Comparison of ENCODE assay signal across 8 cellular contexts in the genomic region with DNA sequence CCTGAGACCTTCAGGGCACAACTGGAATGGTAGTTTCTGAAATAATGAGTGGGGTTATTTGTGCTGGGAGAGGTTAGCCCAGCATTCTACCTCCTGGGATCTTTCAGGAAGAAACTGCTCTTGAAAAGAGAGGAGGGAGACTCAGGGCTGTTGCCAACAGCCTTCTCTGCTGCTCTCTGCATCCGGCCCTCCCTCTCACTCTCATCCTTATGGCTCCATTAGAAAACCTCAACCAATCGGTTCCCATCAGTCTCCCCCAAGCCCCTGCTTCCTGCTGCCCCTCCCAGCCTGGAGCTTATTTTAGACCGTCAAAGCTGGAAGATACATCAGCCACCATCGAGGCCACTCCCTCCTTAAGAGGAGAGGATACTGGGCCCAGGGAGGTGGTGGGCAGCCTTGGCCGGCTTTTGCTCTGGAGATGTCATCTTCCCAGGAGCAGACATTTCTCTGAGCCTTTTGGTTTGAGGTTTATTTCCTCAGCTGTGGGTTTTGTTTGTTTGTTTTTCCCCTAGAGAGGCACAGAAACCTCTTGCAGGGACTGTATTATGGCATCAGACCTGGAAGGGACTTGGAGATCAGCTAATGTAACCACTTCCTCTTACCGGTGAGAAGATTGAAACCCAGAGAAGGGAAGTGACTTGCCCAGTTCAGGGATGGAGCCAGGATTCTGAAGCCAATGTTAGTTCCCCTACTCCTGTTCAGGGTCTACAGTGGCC. TPM values are rescaled to one million over a fixed set of nuclear protein-coding genes. Genes with fewer than 3 reads are reported as not detected.
DNase-seq lines count a peak whose midpoint lies in the region; ATAC-seq and TF ChIP-seq lines count a peak whose summit lies in the region.

No MANE protein-coding gene starts in this region.

- no peak overlapping the region for H4K91ac ChIP-seq in H9 (ENCODE audit: insufficient read length, low read depth, low read length)

- H3K4me1 Mint-ChIP-seq in H9, result peaks cover 32 to 42% of the 10 kb centered on the region in 2 experiments
- H3K4me1 Mint-ChIP-seq in dendritic cell treated with granulocyte-macrophage colony-stimulating factor and Interleukin-4, amounts not matched to agents 40 ng/mL and 50 ng/mL, for 4 days (ENCODE audit: low read depth), result peaks cover 59% of the 10 kb centered on the region

- peaks cover 4 to 7% (median 7%) of the 10 kb centered on the region in 3 experiments; a peak in 5 of 7 replicates for H3K36me3 Mint-ChIP-seq in H9 (ENCODE audit: insufficient read depth in 1 of 3, low read depth in 3 of 3)
- H3K36me3 Mint-ChIP-seq in dendritic cell treated with granulocyte-macrophage colony-stimulating factor and Interleukin-4, amounts not matched to agents 40 ng/mL and 50 ng/mL, for 4 days (ENCODE audit: low read depth), result no peaks in the 10 kb centered on the region

- H3K27ac Mint-ChIP-seq in H9, result peak overlapping the region in 2 of 3 experiments; percentile 72; a peak in 3 of 7 replicates
- H3K27ac Mint-ChIP-seq in dendritic cell treated with granulocyte-macrophage colony-stimulating factor and Interleukin-4, amounts not matched to agents 40 ng/mL and 50 ng/mL, for 4 days, result peak overlapping the region; percentile 14

- no peak overlapping the region for H4K5ac ChIP-seq in H9 (ENCODE audit: insufficient read length, low read depth, low read length)

- H3K23ac ChIP-seq in H9 (ENCODE audit: insufficient read length, low read depth, low read length), result no peak overlapping the region

- peak; percentile 8 for DNase-seq in COLO668 (lab: John Stamatoyannopoulos, UW; ENCODE audit: unreplicated experiment)
- peak; percentile 61 for DNase-seq in H9
- peak; percentile 68 to 87 for DNase-seq in SHP77 (lab: John Stamatoyannopoulos, UW)
- peak; percentile 67 for DNase-seq in medulla oblongata (ENCODE audit: extremely low spot score)
- DNase-seq in thyroid gland, result peak; percentile 28 to 36

- no peak overlapping the region for H3K4me2 ChIP-seq in H9 (ENCODE audit: insufficient read depth, insufficient read length, low read length)

- no peak overlapping the region for H3K14ac ChIP-seq in H9 (ENCODE audit: insufficient read depth, low read length)

- H4K8ac ChIP-seq in H9 (replicated peaks; ENCODE audit: insufficient read length, low read depth, low read length), result no peak overlapping the region

- peak overlapping the region in 1 of 2 experiments; percentile 53; a peak in 3 of 5 replicates for H3K4me3 Mint-ChIP-seq in H9
- peak overlapping the region; percentile 21 for H3K4me3 Mint-ChIP-seq in dendritic cell treated with granulocyte-macrophage colony-stimulating factor and Interleukin-4, amounts not matched to agents 40 ng/mL and 50 ng/mL, for 4 days

- H2AK5ac ChIP-seq in H9 (ENCODE audit: insufficient read length, low read length), result no peak overlapping the region

- H2BK12ac ChIP-seq in H9 (ENCODE audit: insufficient read length, low read depth, low read length), result no peak overlapping the region

- no peak overlapping the region for H3K9ac ChIP-seq in H9 (ENCODE audit: extremely low read depth, insufficient read length, low read length)

- no peak overlapping the region for H2BK15ac ChIP-seq in H9 (ENCODE audit: low read depth, low read length)

- H2BK120ac ChIP-seq in H9 (ENCODE audit: low read depth, low read length, poor library complexity, severe bottlenecking), result no peak overlapping the region

- peaks cover 19% of the 10 kb centered on the region; the same call in 1 of the 2 replicates for H3K79me2 ChIP-seq in H9 (ENCODE audit: insufficient read depth, low read length)

- no peak for TF ChIP-seq POLR2A in thyroid gland (IDR thresholded peaks at IDR 0.05)

- TF ChIP-seq CTCF in H9 (conservative IDR thresholded peaks at IDR 0.05) (no peak), thyroid gland (IDR thresholded peaks at IDR 0.05) (no peak)

- ATAC-seq in HG03135 (IDR thresholded peaks at IDR 0.05; ENCODE audit: unreplicated experiment), result no peak
- ATAC-seq in activated CD4-positive, CD25-positive, alpha-beta regulatory T cell treated with anti-CD3 and anti-CD28 coated beads, Interleukin-2, amount 50 U/mL, for 24 hours, result no peak

- H3K23me2 ChIP-seq in H9 (ENCODE audit: insufficient read length, low read depth, low read length, poor library complexity, severe bottlenecking), result peaks cover 11% of the 10 kb centered on the region

- H3K4me1 ChIP-seq in H9 (ENCODE audit: insufficient read depth, low read length), result peaks cover 5% of the 10 kb centered on the region; the same call in 1 of the 2 replicates
- peaks cover 22 to 40% of the 10 kb centered on the region in 2 donors for H3K4me1 ChIP-seq in thyroid gland

- no peak overlapping the region for H3K18ac ChIP-seq in H9 (ENCODE audit: insufficient read length, low read depth, low read length)

- H3K9me3 ChIP-seq in H9 (ENCODE audit: control insufficient read depth, low read depth, low read length) (no peaks in the 10 kb centered on the region), thyroid gland (no peaks in the 10 kb centered on the region)

- no peak overlapping the region for H2AFZ ChIP-seq in H9 (ENCODE audit: low read length)

- no peaks in the 10 kb centered on the region for H4K20me1 ChIP-seq in H9 (ENCODE audit: control insufficient read depth, insufficient read depth, insufficient read length)

- H3K4ac ChIP-seq in H9 (ENCODE audit: low read depth, low read length), result no peak overlapping the region

- no peak overlapping the region for H2BK20ac ChIP-seq in H9 (ENCODE audit: low read depth, low read length, poor library complexity, severe bottlenecking)

- H3K4me3 ChIP-seq in thyroid gland (replicated peaks in 1 of 3), result no peak overlapping the region

- no peaks in the 10 kb centered on the region for H3K27me3 ChIP-seq in H9 (ENCODE audit: insufficient read depth, low read length)
- H3K27me3 ChIP-seq in thyroid gland, result no peaks in the 10 kb centered on the region

- no peaks in the 10 kb centered on the region for H3K36me3 ChIP-seq in thyroid gland

- H3K27ac ChIP-seq in H9 (ENCODE audit: insufficient read length, low read depth, low read length), result no peak overlapping the region
- peak overlapping the region; percentile 59 to 84 (median 77) for H3K27ac ChIP-seq in thyroid gland

- H3K27me3 Mint-ChIP-seq in H9 (ENCODE audit: low read depth), result peaks cover 8% of the 10 kb centered on the region
- peaks cover 30% of the 10 kb centered on the region for H3K27me3 Mint-ChIP-seq in dendritic cell treated with granulocyte-macrophage colony-stimulating factor and Interleukin-4, amounts not matched to agents 40 ng/mL and 50 ng/mL, for 4 days

- no peak overlapping the region for H3T11ph ChIP-seq in H9 (ENCODE audit: low read length)

- intact Hi-C loops in dendritic cell treated with granulocyte-macrophage colony-stimulating factor and Interleukin-4, amounts not matched to agents 40 ng/mL and 50 ng/mL, for 4 days (cut with micrococcal nuclease), result no loop called here
- intact Hi-C loops in thyroid gland (cut with DNase I), result no loop called here

- H3K56ac ChIP-seq in H9 (ENCODE audit: insufficient read length, low read depth, low read length), result no peak overlapping the region

- H3K79me1 ChIP-seq in H9 (ENCODE audit: insufficient read depth, low read depth, low read length, poor library complexity, severe bottlenecking), result peaks cover 6% of the 10 kb centered on the region

- no peak overlapping the region for H2BK5ac ChIP-seq in H9 (ENCODE audit: insufficient read length, low read length)

- peaks cover 0 to 3% of the 10 kb centered on the region in 2 experiments; a peak in 1 of 5 replicates for H3K9me3 Mint-ChIP-seq in H9
- H3K9me3 Mint-ChIP-seq in dendritic cell treated with granulocyte-macrophage colony-stimulating factor and Interleukin-4, amounts not matched to agents 40 ng/mL and 50 ng/mL, for 4 days, result no peaks in the 10 kb centered on the region

- no CpG with 5 or more reads among the region's 6 CpGs for WGBS in H9 (ENCODE audit: extremely low coverage, insufficient read length, low lambda C conversion rate)
- 12 to 22% methylated on average over 6 of the region's 6 CpGs for WGBS in thyroid gland, 2 donors

RNA-seq across cellular contexts. Expression of gene MPRIP, which starts 2.7 kb away (rescaled TPM):
- total RNA-seq in H9 (2021), result 129 and 132 TPM in 2 replicates
- 100 to 1,000 TPM; 130 to 244 (median 155) TPM for total RNA-seq in thyroid gland

Comparison
In these comparisons a context has a peak if more than half of its experiments do, and no peak if none do; other contexts are left out.
1. DNase-seq: peak in every context shown above with its lines; median percentile 78 in SHP77; 67 in medulla oblongata; 61 in H9; 32 in thyroid gland; 8 in COLO668.